8 cellular contexts compared by ENCODE assay signal in genomic region chr7:134943785-134944400, GRCh38. TPM values are rescaled to one million over a fixed set of nuclear protein-coding genes. Genes with fewer than 3 reads are reported as not detected.
A peak's percentile ranks its signal among the peaks of the same experiment; 100 is the strongest.
DNase-seq lines count a peak whose midpoint lies in the region; ATAC-seq and TF ChIP-seq lines count a peak whose summit lies in the region.

No MANE protein-coding gene starts in this region.

- H3K36me3 Mint-ChIP-seq in stimulated activated memory B cell treated with anti-CD40 and anti-IgM and Interleukin-4, amounts not matched to agents 10 μg/mL and 1 μg/mL and 100 μg/mL, for 72 hours = no peaks in the 10 kb centered on the region

- TF ChIP-seq CTCF in NB4 (IDR thresholded peaks at IDR 0.05; ENCODE audit: low read depth, low read length) (peak; percentile 25), dorsolateral prefrontal cortex (IDR thresholded peaks at IDR 0.05 in 54 of 56, conservative IDR thresholded peaks at IDR 0.05 in 2 of 56; ENCODE audit: low read depth in 1 of 56, partially characterized antibody in 56 of 56) (peak; percentile 22 to 84 (median 60))

- peak overlapping the region in 1 of 59 donors; percentile 9 for H3K27ac ChIP-seq in dorsolateral prefrontal cortex

- H3K4me1 Mint-ChIP-seq in stimulated activated memory B cell treated with anti-CD40 and anti-IgM and Interleukin-4, amounts not matched to agents 10 μg/mL and 1 μg/mL and 100 μg/mL, for 72 hours = no peaks in the 10 kb centered on the region

- ATAC-seq in GM21529 (IDR thresholded peaks at IDR 0.05; ENCODE audit: unreplicated experiment) = peak; percentile 85
- peak; percentile 71 for ATAC-seq in stimulated activated memory B cell treated with anti-CD40 and anti-IgM and Interleukin-4, amounts not matched to agents 10 μg/mL and 1 μg/mL and 100 μg/mL, for 72 hours

- H3K27me3 Mint-ChIP-seq in stimulated activated memory B cell treated with anti-CD40 and anti-IgM and Interleukin-4, amounts not matched to agents 10 μg/mL and 1 μg/mL and 100 μg/mL, for 72 hours = peaks cover 7% of the 10 kb centered on the region

- no peak overlapping the region for H3K4me3 Mint-ChIP-seq in stimulated activated memory B cell treated with anti-CD40 and anti-IgM and Interleukin-4, amounts not matched to agents 10 μg/mL and 1 μg/mL and 100 μg/mL, for 72 hours

- no peaks in the 10 kb centered on the region for H3K27me3 ChIP-seq in dorsolateral prefrontal cortex

- no peak overlapping the region for H3K27ac Mint-ChIP-seq in stimulated activated memory B cell treated with anti-CD40 and anti-IgM and Interleukin-4, amounts not matched to agents 10 μg/mL and 1 μg/mL and 100 μg/mL, for 72 hours

- peak; percentile 45 for DNase-seq in ELR (ENCODE audit: low read depth)
- peak; percentile 56 for DNase-seq in NB4 (ENCODE audit: low read depth)
- DNase-seq in dorsolateral prefrontal cortex = no peak
- DNase-seq in activated naive CD4-positive, alpha-beta T cell treated with Interleukin-2 at 50 U/mL for 16 hours = no peak
- DNase-seq in UCSD-AML1 (lab: John Stamatoyannopoulos, UW; ENCODE audit: unreplicated experiment) = no peak
- no peak for DNase-seq in activated CD4-positive, alpha-beta T cell treated with anti-CD3 and anti-CD28 coated beads, Interleukin-2, amount 50 U/mL, for 1 hour

- H3K4me3 ChIP-seq in NB4 (ENCODE audit: low read depth, low read length) = no peak overlapping the region
- no peak overlapping the region for H3K4me3 ChIP-seq in dorsolateral prefrontal cortex

- H3K9me3 Mint-ChIP-seq in stimulated activated memory B cell treated with anti-CD40 and anti-IgM and Interleukin-4, amounts not matched to agents 10 μg/mL and 1 μg/mL and 100 μg/mL, for 72 hours = no peaks in the 10 kb centered on the region

- no peak for TF ChIP-seq POLR2A in NB4 (IDR thresholded peaks at IDR 0.05; ENCODE audit: extremely low read depth, insufficient read length)

- intact Hi-C loops in dorsolateral prefrontal cortex (cut with DNase I) = no loop called here

RNA-seq across cellular contexts. Expression of gene AGBL3, which starts 42.4 kb away (rescaled TPM):
- 10 to 100 TPM in 2 of 120 experiments, 1 to 10 TPM in 118; 2.2 to 11.8 (median 5.8) TPM for total RNA-seq in dorsolateral prefrontal cortex

Comparison
In these comparisons a context has a peak if more than half of its experiments do, and no peak if none do; other contexts are left out.
1. DNase-seq: peak in ELR (single experiment) and NB4 (single experiment); none in dorsolateral prefrontal cortex (0 of 10), activated naive CD4-positive, alpha-beta T cell treated with Interleukin-2 at 50 U/mL for 16 hours (single experiment), UCSD-AML1 (single experiment) and activated CD4-positive, alpha-beta T cell treated with anti-CD3 and anti-CD28 coated beads, Interleukin-2, amount 50 U/mL, for 1 hour (single experiment).